Comparison of ENCODE assay signal across 12 cellular contexts in genomic region chr22:45775569-45776312, GRCh38.
A peak's percentile ranks its signal among the peaks of the same experiment; 100 is the strongest.
DNase-seq lines count a peak whose midpoint lies in the region; ATAC-seq and TF ChIP-seq lines count a peak whose summit lies in the region.
"Had no signal": no experiment of that assay in that cellular context is flagged by ENCODE, and none has a peak within 500 bp of the region (broad histone marks: within the 10 kb centered on the region; RNA-seq: fewer than 3 reads in every experiment).

No MANE protein-coding gene starts in this region.

- H3K36me3 ChIP-seq in mucosa of descending colon (ENCODE audit: low read depth) = no peaks in the 10 kb centered on the region
- peaks cover 0 to 3% of the 10 kb centered on the region in 2 donors for H3K36me3 ChIP-seq in ascending aorta
- no peaks in the 10 kb centered on the region for H3K36me3 ChIP-seq in lower lobe of right lung

- H4K5ac ChIP-seq in H9 (ENCODE audit: insufficient read length, low read depth, low read length) = no peak overlapping the region

- H3K18ac ChIP-seq in H9 (ENCODE audit: insufficient read length, low read depth, low read length) = no peak overlapping the region

- no peaks in the 10 kb centered on the region for H3K27me3 Mint-ChIP-seq in H9 (ENCODE audit: low read depth)
- H3K27me3 Mint-ChIP-seq: activated CD4-positive, alpha-beta memory T cell treated with anti-CD3 and anti-CD28 coated beads for 36 hours had no signal

- H3K4me1 ChIP-seq in H9 (ENCODE audit: insufficient read depth, low read length) = no peaks in the 10 kb centered on the region
- H3K4me1 ChIP-seq in mucosa of descending colon (ENCODE audit: low read depth) = no peaks in the 10 kb centered on the region
- no peaks in the 10 kb centered on the region for H3K4me1 ChIP-seq in ascending aorta
- H3K4me1 ChIP-seq in lower lobe of right lung = no peaks in the 10 kb centered on the region

- H3K23ac ChIP-seq in H9 (ENCODE audit: insufficient read length, low read depth, low read length) = no peak overlapping the region

- peaks cover 0 to 3% of the 10 kb centered on the region in 2 experiments; a peak in 1 of 5 replicates for H3K9me3 Mint-ChIP-seq in H9
- H3K9me3 Mint-ChIP-seq: activated CD4-positive, alpha-beta memory T cell treated with anti-CD3 and anti-CD28 coated beads for 36 hours had no signal

- H3K27me3 ChIP-seq in H9 (ENCODE audit: insufficient read depth, low read length) = no peaks in the 10 kb centered on the region
- H3K27me3 ChIP-seq in ascending aorta = no peaks in the 10 kb centered on the region
- no peaks in the 10 kb centered on the region for H3K27me3 ChIP-seq in lower lobe of right lung (ENCODE audit: low read depth)

- H2BK5ac ChIP-seq in H9 (ENCODE audit: insufficient read length, low read length) = no peak overlapping the region

- H3K79me1 ChIP-seq in H9 (ENCODE audit: insufficient read depth, low read depth, low read length, poor library complexity, severe bottlenecking) = no peaks in the 10 kb centered on the region

- H3T11ph ChIP-seq in H9 (ENCODE audit: low read length) = no peak overlapping the region

- no peak for DNase-seq in H9
- no peak for DNase-seq in mucosa of descending colon
- no peak for DNase-seq in stimulated activated CD4-positive, alpha-beta T cell treated with anti-CD3 and anti-CD28 coated beads, Interleukin-2, amount 100 ng/mL, for 48 hours
- DNase-seq in activated CD4-positive, CD25-positive, alpha-beta regulatory T cell (lab: John Stamatoyannopoulos, UW) = no peak
- no peak for DNase-seq in ascending aorta (ENCODE audit: low spot score in 2 of 2)
- no peak for DNase-seq in lower lobe of right lung
- DNase-seq: activated CD4-positive, alpha-beta memory T cell treated with anti-CD3 and anti-CD28 coated beads for 36 hours; DMS79; NCI-H1048 had no signal

- H4K91ac ChIP-seq in H9 (ENCODE audit: insufficient read length, low read depth, low read length) = no peak overlapping the region

- no peak overlapping the region for H2BK12ac ChIP-seq in H9 (ENCODE audit: insufficient read length, low read depth, low read length)

- H3K14ac ChIP-seq in H9 (ENCODE audit: insufficient read depth, low read length) = no peak overlapping the region

- H2AFZ ChIP-seq in H9 (ENCODE audit: low read length) = no peak overlapping the region

- no peak overlapping the region for H3K4me3 Mint-ChIP-seq in H9
- H3K4me3 Mint-ChIP-seq: activated CD4-positive, alpha-beta memory T cell treated with anti-CD3 and anti-CD28 coated beads for 36 hours had no signal

- H3K27ac ChIP-seq in H9 (ENCODE audit: insufficient read length, low read depth, low read length) (no peak overlapping the region), ascending aorta (no peak overlapping the region), lower lobe of right lung (no peak overlapping the region)

- H2BK20ac ChIP-seq in H9 (ENCODE audit: low read depth, low read length, poor library complexity, severe bottlenecking) = no peak overlapping the region

- ATAC-seq in GM18907 (IDR thresholded peaks at IDR 0.05; ENCODE audit: unreplicated experiment) (peak; percentile 62), HG03469 (IDR thresholded peaks at IDR 0.05; ENCODE audit: unreplicated experiment) (peak; percentile 37), mucosa of descending colon (peak; percentile 24), lower lobe of right lung (no peak)
- ATAC-seq: esophagus mucosa had no signal

- H3K9me3 ChIP-seq in H9 (ENCODE audit: control insufficient read depth, low read depth, low read length) (no peaks in the 10 kb centered on the region), mucosa of descending colon (no peaks in the 10 kb centered on the region), ascending aorta (no peaks in the 10 kb centered on the region), lower lobe of right lung (no peaks in the 10 kb centered on the region)

- peaks cover 3% of the 10 kb centered on the region; the same call in 1 of the 2 replicates for H3K79me2 ChIP-seq in H9 (ENCODE audit: insufficient read depth, low read length)

- no peak overlapping the region for H2BK15ac ChIP-seq in H9 (ENCODE audit: low read depth, low read length)

- no peak overlapping the region for H3K9ac ChIP-seq in H9 (ENCODE audit: extremely low read depth, insufficient read length, low read length)

- H3K23me2 ChIP-seq in H9 (ENCODE audit: insufficient read length, low read depth, low read length, poor library complexity, severe bottlenecking) = no peaks in the 10 kb centered on the region

- H4K8ac ChIP-seq in H9 (replicated peaks; ENCODE audit: insufficient read length, low read depth, low read length) = no peak overlapping the region

- intact Hi-C loops in mucosa of descending colon (cut with DNase I, micrococcal nuclease) = no loop called here
- intact Hi-C loops in ascending aorta (cut with DNase I) = no loop called here
- intact Hi-C loops in lower lobe of right lung (cut with DNase I) = no loop called here

- peaks cover 32 to 37% of the 10 kb centered on the region in 2 experiments for H3K4me1 Mint-ChIP-seq in H9

- H3K4ac ChIP-seq in H9 (ENCODE audit: low read depth, low read length) = no peak overlapping the region

- no peak overlapping the region for H3K56ac ChIP-seq in H9 (ENCODE audit: insufficient read length, low read depth, low read length)

- H3K36me3 Mint-ChIP-seq in H9 (ENCODE audit: insufficient read depth in 1 of 3, low read depth in 3 of 3) = peaks cover 5 to 15% (median 12%) of the 10 kb centered on the region in 3 experiments

- H4K20me1 ChIP-seq in H9 (ENCODE audit: control insufficient read depth, insufficient read depth, insufficient read length) = peaks cover 3% of the 10 kb centered on the region

- no peak overlapping the region for H2BK120ac ChIP-seq in H9 (ENCODE audit: low read depth, low read length, poor library complexity, severe bottlenecking)

- no CpG with 5 or more reads among the region's 14 CpGs for WGBS in H9 (ENCODE audit: extremely low coverage, insufficient read length, low lambda C conversion rate)

- no peak for TF ChIP-seq CTCF in H9 (conservative IDR thresholded peaks at IDR 0.05)
- no peak for TF ChIP-seq CTCF in mucosa of descending colon (IDR thresholded peaks at IDR 0.05)
- TF ChIP-seq CTCF in ascending aorta (IDR thresholded peaks at IDR 0.05) = no peak
- TF ChIP-seq CTCF in lower lobe of right lung (IDR thresholded peaks at IDR 0.05) = no peak

- no peak overlapping the region for H3K4me3 ChIP-seq in mucosa of descending colon
- H3K4me3 ChIP-seq in ascending aorta = no peak overlapping the region
- H3K4me3 ChIP-seq in lower lobe of right lung = no peak overlapping the region

- peak overlapping the region in 2 of 3 experiments; percentile 12 to 39; a peak in 3 of 7 replicates for H3K27ac Mint-ChIP-seq in H9
- H3K27ac Mint-ChIP-seq: activated CD4-positive, alpha-beta memory T cell treated with anti-CD3 and anti-CD28 coated beads for 36 hours had no signal

- no peak overlapping the region for H2AK5ac ChIP-seq in H9 (ENCODE audit: insufficient read length, low read length)

- H3K4me2 ChIP-seq in H9 (ENCODE audit: insufficient read depth, insufficient read length, low read length) = no peak overlapping the region

Comparison
In these comparisons a context has a peak if more than half of its experiments do, and no peak if none do; other contexts are left out.
1. ATAC-seq: peak in GM18907 (single experiment), HG03469 (single experiment) and mucosa of descending colon (single experiment); none in lower lobe of right lung (0 of 2).